ENCODE assay signal across 11 cellular contexts in the genomic region with DNA sequence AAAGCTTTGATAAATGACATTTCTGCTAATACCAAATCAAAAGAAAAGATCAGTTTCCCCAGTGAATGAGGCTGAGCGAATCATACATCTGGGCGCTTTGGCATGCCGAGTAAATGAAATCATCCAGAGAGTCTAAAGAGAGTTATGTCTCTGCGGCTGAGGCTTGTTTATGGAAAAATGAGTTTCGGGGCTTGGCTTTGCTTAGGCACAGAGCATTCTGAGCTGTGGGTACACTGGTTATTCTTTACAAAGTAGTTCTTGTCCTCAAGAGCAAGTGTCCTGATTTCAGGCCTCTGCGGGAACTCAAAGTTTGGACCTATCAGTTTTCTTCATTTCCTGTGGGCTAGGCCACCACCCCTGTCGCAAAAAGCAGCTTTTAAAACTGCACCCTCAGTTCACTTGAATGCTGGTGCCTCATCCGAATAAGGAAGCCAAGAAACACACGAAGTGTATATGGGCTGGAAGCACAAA.
DNase-seq lines count a peak whose midpoint lies in the region; ATAC-seq and TF ChIP-seq lines count a peak whose summit lies in the region.
"Had no signal": no experiment of that assay in that cellular context is flagged by ENCODE, and none has a peak within 500 bp of the region (broad histone marks: within the 10 kb centered on the region; RNA-seq: fewer than 3 reads in every experiment).

No MANE protein-coding gene starts in this region.

- CTCF ChIA-PET in activated naive CD4-positive, alpha-beta T cell treated with anti-CD3 and anti-CD28 coated beads, Interleukin-2, amount 10 ng/mL, durations not matched to agents 7 days and 5 days (lab: Charles Lee) = interaction anchor here (1.0 kb wide), 1 partner anchor 255 kb away, joined by 3 read pairs; no protein-coding TSS in a partner anchor

- H3K4me1 Mint-ChIP-seq in memory B cell = peaks cover 45% of the 10 kb centered on the region
- peaks cover 22% of the 10 kb centered on the region for H3K4me1 Mint-ChIP-seq in activated naive CD4-positive, alpha-beta T cell treated with anti-CD3 and anti-CD28 coated beads, Interleukin-2, amount 10 ng/mL, durations not matched to agents 7 days and 5 days
- peaks cover 17 to 25% of the 10 kb centered on the region in 2 donors for H3K4me1 Mint-ChIP-seq in natural killer cell treated with Interleukin-12 subunit alpha and Interleukin-12 subunit beta and Interleukin-15 and Interleukin-18, amount 100 ng/mL, for 72 hours (ENCODE audit: low read depth in 2 of 2)

- H3K27me3 Mint-ChIP-seq in memory B cell = no peaks in the 10 kb centered on the region
- peaks cover 3% of the 10 kb centered on the region for H3K27me3 Mint-ChIP-seq in activated naive CD4-positive, alpha-beta T cell treated with anti-CD3 and anti-CD28 coated beads, Interleukin-2, amount 10 ng/mL, durations not matched to agents 7 days and 5 days
- peaks cover 9% of the 10 kb centered on the region in 2 donors for H3K27me3 Mint-ChIP-seq in natural killer cell treated with Interleukin-12 subunit alpha and Interleukin-12 subunit beta and Interleukin-15 and Interleukin-18, amount 100 ng/mL, for 72 hours

- TF ChIP-seq CTCF in cardiac fibroblast (IDR thresholded peaks at IDR 0.05; ENCODE audit: low read depth, low read length) = no peak

- H3K36me3 Mint-ChIP-seq in memory B cell = peaks cover 3% of the 10 kb centered on the region
- no peaks in the 10 kb centered on the region for H3K36me3 Mint-ChIP-seq in activated naive CD4-positive, alpha-beta T cell treated with anti-CD3 and anti-CD28 coated beads, Interleukin-2, amount 10 ng/mL, durations not matched to agents 7 days and 5 days
- no peaks in the 10 kb centered on the region for H3K36me3 Mint-ChIP-seq in natural killer cell treated with Interleukin-12 subunit alpha and Interleukin-12 subunit beta and Interleukin-15 and Interleukin-18, amount 100 ng/mL, for 72 hours

- no peaks in the 10 kb centered on the region for H3K36me3 ChIP-seq in thymus (ENCODE audit: control insufficient read depth, insufficient read depth)
- H3K36me3 ChIP-seq: ovary had no signal

- ATAC-seq in memory B cell (ENCODE audit: low read depth) (no peak), HG03097 (IDR thresholded peaks at IDR 0.05; ENCODE audit: low FRiP score, unreplicated experiment) (no peak)
- ATAC-seq in natural killer cell treated with Interleukin-12 subunit alpha and Interleukin-12 subunit beta and Interleukin-15 and Interleukin-18, amount 100 ng/mL, for 72 hours = no peak
- ATAC-seq in activated CD4-positive, CD25-positive, alpha-beta regulatory T cell treated with anti-CD3 and anti-CD28 coated beads, Interleukin-2, amount 50 U/mL, for 24 hours = no peak
- ATAC-seq: GM12878 had no signal

- H3K27me3 ChIP-seq in thymus (ENCODE audit: control insufficient read depth, insufficient read depth) = no peaks in the 10 kb centered on the region
- H3K27me3 ChIP-seq: ovary had no signal

- H3K4me1 ChIP-seq in thymus (ENCODE audit: control insufficient read depth, insufficient read depth, low read length) = peaks cover 4% of the 10 kb centered on the region

- H3K9me3 Mint-ChIP-seq in memory B cell = no peaks in the 10 kb centered on the region
- no peaks in the 10 kb centered on the region for H3K9me3 Mint-ChIP-seq in activated naive CD4-positive, alpha-beta T cell treated with anti-CD3 and anti-CD28 coated beads, Interleukin-2, amount 10 ng/mL, durations not matched to agents 7 days and 5 days
- H3K9me3 Mint-ChIP-seq in natural killer cell treated with Interleukin-12 subunit alpha and Interleukin-12 subunit beta and Interleukin-15 and Interleukin-18, amount 100 ng/mL, for 72 hours = no peaks in the 10 kb centered on the region

- H3K4me3 Mint-ChIP-seq in memory B cell = no peak overlapping the region
- H3K4me3 Mint-ChIP-seq in activated naive CD4-positive, alpha-beta T cell treated with anti-CD3 and anti-CD28 coated beads, Interleukin-2, amount 10 ng/mL, durations not matched to agents 7 days and 5 days = no peak overlapping the region
- H3K4me3 Mint-ChIP-seq in natural killer cell treated with Interleukin-12 subunit alpha and Interleukin-12 subunit beta and Interleukin-15 and Interleukin-18, amount 100 ng/mL, for 72 hours = no peak overlapping the region

- no peak overlapping the region for H3K4me3 ChIP-seq in cardiac fibroblast (replicated peaks in 1 of 2; ENCODE audit: low read depth in 2 of 2, low read length in 2 of 2)
- no peak overlapping the region for H3K4me3 ChIP-seq in thymus (ENCODE audit: low read length)
- H3K4me3 ChIP-seq: GM12878, ovary had no signal

- H3K9me3 ChIP-seq in thymus (ENCODE audit: control insufficient read depth) = no peaks in the 10 kb centered on the region
- H3K9me3 ChIP-seq: ovary had no signal

- WGBS in thymus = 70% methylated on average over 9 of the region's 9 CpGs

- peak; percentile 96 for DNase-seq in LHCN-M2 (ENCODE audit: low read depth)
- DNase-seq in cardiac fibroblast (ENCODE audit: low read depth in 2 of 2) = peak; percentile 58 to 87
- no peak for DNase-seq in memory B cell (ENCODE audit: low spot score in 2 of 2)
- no peak for DNase-seq in activated naive CD4-positive, alpha-beta T cell treated with anti-CD3 and anti-CD28 coated beads, Interleukin-2, amount 10 ng/mL, durations not matched to agents 7 days and 5 days
- no peak for DNase-seq in natural killer cell treated with Interleukin-12 subunit alpha and Interleukin-12 subunit beta and Interleukin-15 and Interleukin-18, amount 100 ng/mL, for 72 hours (ENCODE audit: low spot score)
- DNase-seq: NCI-H187 had no signal

- H3K27ac Mint-ChIP-seq in memory B cell = peak overlapping the region; percentile 29
- no peak overlapping the region for H3K27ac Mint-ChIP-seq in activated naive CD4-positive, alpha-beta T cell treated with anti-CD3 and anti-CD28 coated beads, Interleukin-2, amount 10 ng/mL, durations not matched to agents 7 days and 5 days
- H3K27ac Mint-ChIP-seq in natural killer cell treated with Interleukin-12 subunit alpha and Interleukin-12 subunit beta and Interleukin-15 and Interleukin-18, amount 100 ng/mL, for 72 hours = no peak overlapping the region

- peak overlapping the region; percentile 56 for H3K27ac ChIP-seq in thymus (ENCODE audit: low read depth)

Comparison
In these comparisons a context has a peak if more than half of its experiments do, and no peak if none do; other contexts are left out.
1. DNase-seq: peak in LHCN-M2 (single experiment) and cardiac fibroblast (2 of 2); none in memory B cell (0 of 2), activated naive CD4-positive, alpha-beta T cell treated with anti-CD3 and anti-CD28 coated beads, Interleukin-2, amount 10 ng/mL, durations not matched to agents 7 days and 5 days (single experiment) and natural killer cell treated with Interleukin-12 subunit alpha and Interleukin-12 subunit beta and Interleukin-15 and Interleukin-18, amount 100 ng/mL, for 72 hours (single experiment).